In the genomic region with DNA sequence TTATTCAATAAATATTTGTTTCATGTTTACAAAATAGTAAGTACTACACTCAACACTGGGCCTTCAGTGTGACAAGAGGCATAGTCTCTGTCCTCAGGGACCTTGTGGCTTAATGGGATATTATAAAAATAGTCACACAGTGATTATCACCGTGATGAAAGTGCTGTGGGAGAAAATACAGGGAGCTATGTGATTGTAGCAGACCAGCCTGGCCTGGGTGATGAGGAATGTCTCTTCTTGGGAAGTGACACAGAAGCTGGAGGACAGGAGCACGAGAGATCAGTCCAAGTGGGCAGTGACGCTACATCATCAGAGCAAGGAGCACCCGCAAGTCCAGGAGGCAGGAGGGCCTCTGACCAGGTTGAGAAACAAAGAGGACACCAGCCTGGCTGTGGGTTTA, we compare ENCODE assay signal across 32 cellular contexts.
"Had no signal": no experiment of that assay in that cellular context is flagged by ENCODE, and none has a peak within 500 bp of the region (broad histone marks: within the 10 kb centered on the region; RNA-seq: fewer than 3 reads in every experiment).

No MANE protein-coding gene starts in this region.

- H3K27me3 ChIP-seq: esophagus muscularis mucosa, foreskin keratinocyte, gastroesophageal sphincter, ovary, right lobe of liver, testis, tibial artery had no signal

- H3K4me3 Mint-ChIP-seq: endodermal cell; immature natural killer cell; mesothelial cell of epicardium; naive thymus-derived CD8-positive, alpha-beta T cell; nephron progenitor cell; type B pancreatic cell had no signal

- H3K27ac ChIP-seq: dorsolateral prefrontal cortex, esophagus muscularis mucosa, foreskin keratinocyte, gastroesophageal sphincter, ovary, psoas muscle, right lobe of liver, testis, tibial artery had no signal

- H3K27me3 Mint-ChIP-seq: type B pancreatic cell had no signal

- H3K4me3 ChIP-seq: dorsolateral prefrontal cortex, esophagus muscularis mucosa, gastroesophageal sphincter, mucosa of descending colon, ovary, psoas muscle, right lobe of liver, testis, tibial artery had no signal

- DNase-seq: central memory CD4-positive, alpha-beta T cell; dorsolateral prefrontal cortex; effector CD8-positive, alpha-beta T cell; endodermal cell; foreskin keratinocyte; hypothalamus; immature natural killer cell; islet precursor cell; kidney glomerular epithelial cell; mucosa of descending colon; naive thymus-derived CD8-positive, alpha-beta T cell; nephron progenitor cell; occipital lobe; ovary; posterior cingulate gyrus; psoas muscle; right lobe of liver; small intestine; stimulated activated CD4-positive, alpha-beta T cell treated with anti-CD3 and anti-CD28 coated beads, Interleukin-12 subunit alpha, Interleukin-12 subunit beta, amount 100 ng/mL, for 4 hours; stimulated activated CD4-positive, alpha-beta T cell treated with anti-CD3 and anti-CD28 coated beads, Interleukin-1b, Interleukin-23, amount 100 ng/mL, for 48 hours; stimulated activated CD4-positive, alpha-beta T cell treated with anti-CD3 and anti-CD28 coated beads, Interleukin-4, amount 100 ng/mL, for 1 hour; stimulated activated CD8-positive, alpha-beta memory T cell treated with anti-CD3 and anti-CD28 coated beads, Interleukin-4, amount 100 ng/mL, for 48 hours; stimulated activated naive CD8-positive, alpha-beta T cell treated with anti-CD3 and anti-CD28 coated beads, Interleukin-15, Interleukin-2, amounts not matched to agents 100 U/mL and 50 U/mL, for 24 hours; substantia nigra; testis; tibial artery had no signal

- H3K9me3 ChIP-seq: esophagus muscularis mucosa, gastroesophageal sphincter, mucosa of descending colon, ovary, psoas muscle, right lobe of liver, testis, tibial artery had no signal

- H3K4me1 Mint-ChIP-seq: immature natural killer cell; naive thymus-derived CD8-positive, alpha-beta T cell had no signal

- H3K36me3 ChIP-seq: esophagus muscularis mucosa, gastroesophageal sphincter, ovary, right lobe of liver, tibial artery had no signal

- ATAC-seq: foreskin keratinocyte; gastroesophageal sphincter; mucosa of descending colon; naive thymus-derived CD8-positive, alpha-beta T cell; psoas muscle; right lobe of liver; stimulated activated naive CD8-positive, alpha-beta T cell treated with anti-CD3 and anti-CD28 coated beads, Interleukin-15, Interleukin-2, amounts not matched to agents 100 U/mL and 50 U/mL, for 24 hours had no signal

- H3K9me3 Mint-ChIP-seq: endodermal cell; immature natural killer cell; mesothelial cell of epicardium; naive thymus-derived CD8-positive, alpha-beta T cell; nephron progenitor cell; type B pancreatic cell had no signal

- H3K4me1 ChIP-seq: esophagus muscularis mucosa, foreskin keratinocyte, gastroesophageal sphincter, psoas muscle, right lobe of liver, testis, tibial artery had no signal

- H3K27ac Mint-ChIP-seq: endodermal cell; immature natural killer cell; mesothelial cell of epicardium; naive thymus-derived CD8-positive, alpha-beta T cell; nephron progenitor cell; type B pancreatic cell had no signal

- FAIRE-seq: colon, endothelial cell of umbilical vein, small intestine had no signal

- H3K36me3 Mint-ChIP-seq: immature natural killer cell; mesothelial cell of epicardium; naive thymus-derived CD8-positive, alpha-beta T cell; type B pancreatic cell had no signal
